In genomic region chr17:78357687-78358537, GRCh38 we compare ENCODE assay signal across 9 cellular contexts. TPM values are rescaled to one million over a fixed set of nuclear protein-coding genes. Genes with fewer than 3 reads are reported as not detected.
DNase-seq lines count a peak whose midpoint lies in the region; FAIRE-seq and TF ChIP-seq lines count a peak whose summit lies in the region.
"Had no signal": no experiment of that assay in that cellular context is flagged by ENCODE, and none has a peak within 500 bp of the region (broad histone marks: within the 10 kb centered on the region; RNA-seq: fewer than 3 reads in every experiment).

No MANE protein-coding gene starts in this region.

- intact Hi-C loops in cardiac septum (cut with DNase I): loop anchor here (2.0 to 5.0 kb wide), 2 partner anchors 15 to 101 kb away; no protein-coding TSS in a partner anchor

- peak overlapping the region; percentile 30 for H3K9ac ChIP-seq in muscle layer of colon (ENCODE audit: low read length)

- TF ChIP-seq CTCF in cardiac muscle cell (IDR thresholded peaks at IDR 0.05; ENCODE audit: low read depth, low read length) (peak; percentile 0), choroid plexus epithelial cell (conservative IDR thresholded peaks at IDR 0.05; ENCODE audit: low read depth, low read length) (no peak), BE2C (IDR thresholded peaks at IDR 0.05; ENCODE audit: low read depth, low read length) (no peak)

- peak in 1 of 2 donors; percentile 48 for DNase-seq in cardiac muscle cell (ENCODE audit: low read depth in 1 of 2, low spot score in 1 of 2)
- no peak for DNase-seq in cardiac septum (ENCODE audit: low spot score)
- peak; percentile 51 for DNase-seq in choroid plexus epithelial cell (ENCODE audit: low read depth)
- no peak for DNase-seq in urothelium cell line (ENCODE audit: low spot score)
- no peak for DNase-seq in DMS79 treated with DMSO at 0.1 percent for 48 hours (lab: John Stamatoyannopoulos, UW)
- no peak for DNase-seq in T-helper 9 cell
- DNase-seq in BE2C: no peak
- DNase-seq: DND-41 had no signal

- H3K4me3 ChIP-seq in cardiac muscle cell: peak overlapping the region; percentile 86
- H3K4me3 ChIP-seq in choroid plexus epithelial cell (ENCODE audit: low read depth, low read length): peak overlapping the region; percentile 96
- H3K4me3 ChIP-seq in muscle layer of colon (ENCODE audit: low read depth in 1 of 2, low read length in 2 of 2): peak overlapping the region; percentile 73 to 86
- H3K4me3 ChIP-seq in BE2C (ENCODE audit: low read depth, low read length): no peak overlapping the region

- H3K4me1 ChIP-seq in cardiac muscle cell (ENCODE audit: low read depth) (peaks cover 53% of the 10 kb centered on the region), muscle layer of colon (ENCODE audit: insufficient read depth, low read length) (peaks cover 34% of the 10 kb centered on the region), BE2C (peaks cover 7% of the 10 kb centered on the region; the same call in 1 of the 2 replicates)

- no peaks in the 10 kb centered on the region for H3K27me3 ChIP-seq in cardiac muscle cell
- no peaks in the 10 kb centered on the region for H3K27me3 ChIP-seq in muscle layer of colon (ENCODE audit: control insufficient read depth in 1 of 2, insufficient read depth in 2 of 2, low read length in 2 of 2)
- H3K27me3 ChIP-seq in BE2C: peaks cover 23% of the 10 kb centered on the region

- no peaks in the 10 kb centered on the region for H3K36me3 ChIP-seq in cardiac muscle cell
- peaks cover 15% of the 10 kb centered on the region for H3K36me3 ChIP-seq in muscle layer of colon (ENCODE audit: insufficient read depth, low read length)
- no peaks in the 10 kb centered on the region for H3K36me3 ChIP-seq in BE2C

- peak; percentile 67 for FAIRE-seq in urothelium cell line (lab: Jason Lieb, UNC)

- no peak overlapping the region for H3K27ac ChIP-seq in cardiac muscle cell
- peak overlapping the region; percentile 87 for H3K27ac ChIP-seq in muscle layer of colon (ENCODE audit: low read depth, low read length)

- H3K9me3 ChIP-seq in cardiac muscle cell (ENCODE audit: low read depth) (no peaks in the 10 kb centered on the region), muscle layer of colon (ENCODE audit: low read length) (no peaks in the 10 kb centered on the region), BE2C (no peaks in the 10 kb centered on the region)

RNA-seq across cellular contexts. Expression of gene SOCS3, which starts 2.0 kb away (rescaled TPM):
- 51.7 and 59.0 TPM in 2 replicates for total RNA-seq in cardiac muscle cell
- polyA plus RNA-seq in cardiac muscle cell: 33.3 and 45.5 TPM in 2 replicates
- 49.9 TPM for total RNA-seq in cardiac septum
- 0.52 TPM for polyA plus RNA-seq in BE2C (2012; ENCODE audit: insufficient read depth, insufficient read length, low read depth)

RNA-seq across cellular contexts. Expression of gene PGS1, which starts 20.5 kb away (rescaled TPM):
- total RNA-seq in cardiac muscle cell: 52.5 and 64.7 TPM in 2 replicates
- 46.7 and 50.7 TPM in 2 replicates for polyA plus RNA-seq in cardiac muscle cell
- total RNA-seq in cardiac septum: 22.1 TPM
- 66.0 TPM for polyA plus RNA-seq in BE2C (2012; ENCODE audit: insufficient read depth, insufficient read length, low read depth)
